ENCODE assay signal across 8 cellular contexts in genomic region chrX:41922694-41923171, GRCh38. TPM values are rescaled to one million over a fixed set of nuclear protein-coding genes. Genes with fewer than 3 reads are reported as not detected.
DNase-seq lines count a peak whose midpoint lies in the region; ATAC-seq and TF ChIP-seq lines count a peak whose summit lies in the region.

No MANE protein-coding gene starts in this region.

- peaks cover 4% of the 10 kb centered on the region for H3K4me1 ChIP-seq in foreskin keratinocyte

- H3K27ac Mint-ChIP-seq in activated T-cell treated with anti-CD3 and anti-CD28 coated beads, Interleukin-2, amount 50 U/mL, for 72 hours: peak overlapping the region; percentile 79
- peak overlapping the region; percentile 48 for H3K27ac Mint-ChIP-seq in neural crest cell (ENCODE audit: unreplicated experiment)

- peaks cover 32% of the 10 kb centered on the region for H3K4me1 Mint-ChIP-seq in activated T-cell treated with anti-CD3 and anti-CD28 coated beads, Interleukin-2, amount 50 U/mL, for 72 hours (ENCODE audit: low read depth)
- H3K4me1 Mint-ChIP-seq in neural crest cell: peaks cover 25% of the 10 kb centered on the region

- no peaks in the 10 kb centered on the region for H3K27me3 ChIP-seq in foreskin keratinocyte

- H3K9me3 Mint-ChIP-seq in activated T-cell treated with anti-CD3 and anti-CD28 coated beads, Interleukin-2, amount 50 U/mL, for 72 hours: no peaks in the 10 kb centered on the region
- H3K9me3 Mint-ChIP-seq in neural crest cell: no peaks in the 10 kb centered on the region

- peak; percentile 29 for ATAC-seq in GM21723 (IDR thresholded peaks at IDR 0.05; ENCODE audit: unreplicated experiment)
- no peak for ATAC-seq in activated T-cell treated with anti-CD3 and anti-CD28 coated beads, Interleukin-2, amount 50 U/mL, for 72 hours (replicated peaks in 1 of 2)
- ATAC-seq in foreskin keratinocyte: peak; percentile 13
- no peak for ATAC-seq in GM18870 (IDR thresholded peaks at IDR 0.05; ENCODE audit: unreplicated experiment)

- TF ChIP-seq CTCF in foreskin keratinocyte (conservative IDR thresholded peaks at IDR 0.05) (no peak), neural crest cell (conservative IDR thresholded peaks at IDR 0.05) (no peak)

- peaks cover 6% of the 10 kb centered on the region for H3K27me3 Mint-ChIP-seq in activated T-cell treated with anti-CD3 and anti-CD28 coated beads, Interleukin-2, amount 50 U/mL, for 72 hours (ENCODE audit: low read depth)
- no peaks in the 10 kb centered on the region for H3K27me3 Mint-ChIP-seq in neural crest cell (ENCODE audit: low read depth)

- peak overlapping the region; percentile 52 for H3K27ac ChIP-seq in foreskin keratinocyte

- peak overlapping the region; percentile 90 to 93 for H3K4me3 Mint-ChIP-seq in activated T-cell treated with anti-CD3 and anti-CD28 coated beads, Interleukin-2, amount 50 U/mL, for 72 hours
- H3K4me3 Mint-ChIP-seq in neural crest cell: peak overlapping the region; percentile 97

- DNase-seq in D341Med (ENCODE audit: low spot score): peak; percentile 52
- peak; percentile 1 for DNase-seq in NCI-H1694 (lab: John Stamatoyannopoulos, UW)
- DNase-seq in activated T-cell treated with anti-CD3 and anti-CD28 coated beads, Interleukin-2, amount 50 U/mL, for 72 hours: peak; percentile 17 to 23
- peak in 1 of 2 donors; percentile 9 for DNase-seq in foreskin keratinocyte
- peak; percentile 28 for DNase-seq in neural crest cell (ENCODE audit: low read depth, low spot score)
- DNase-seq in DMS79 (lab: John Stamatoyannopoulos, UW): no peak

- H3K36me3 Mint-ChIP-seq in activated T-cell treated with anti-CD3 and anti-CD28 coated beads, Interleukin-2, amount 50 U/mL, for 72 hours (ENCODE audit: insufficient read depth in 2 of 2): peaks cover 5 to 7% of the 10 kb centered on the region in 2 donors
- H3K36me3 Mint-ChIP-seq in neural crest cell (ENCODE audit: low read depth): no peaks in the 10 kb centered on the region

RNA-seq across cellular contexts. Expression of gene CASK, which starts 0.6 kb away (rescaled TPM):
- total RNA-seq in activated T-cell treated with anti-CD3 and anti-CD28 coated beads, Interleukin-2, amount 50 U/mL, for 72 hours: 10 to 100 TPM; 24.0 to 36.3 TPM
- 23.2 and 23.4 TPM in 2 replicates for total RNA-seq in foreskin keratinocyte
- polyA plus RNA-seq in foreskin keratinocyte: 7.3 and 7.8 TPM in 2 replicates
- 57.8 and 63.4 TPM in 2 replicates for total RNA-seq in neural crest cell

Comparison
In these comparisons a context has a peak if more than half of its experiments do, and no peak if none do; other contexts are left out.
1. ATAC-seq: peak in GM21723 (single experiment) and foreskin keratinocyte (single experiment); none in activated T-cell treated with anti-CD3 and anti-CD28 coated beads, Interleukin-2, amount 50 U/mL, for 72 hours (0 of 2) and GM18870 (single experiment).